In the genomic region with DNA sequence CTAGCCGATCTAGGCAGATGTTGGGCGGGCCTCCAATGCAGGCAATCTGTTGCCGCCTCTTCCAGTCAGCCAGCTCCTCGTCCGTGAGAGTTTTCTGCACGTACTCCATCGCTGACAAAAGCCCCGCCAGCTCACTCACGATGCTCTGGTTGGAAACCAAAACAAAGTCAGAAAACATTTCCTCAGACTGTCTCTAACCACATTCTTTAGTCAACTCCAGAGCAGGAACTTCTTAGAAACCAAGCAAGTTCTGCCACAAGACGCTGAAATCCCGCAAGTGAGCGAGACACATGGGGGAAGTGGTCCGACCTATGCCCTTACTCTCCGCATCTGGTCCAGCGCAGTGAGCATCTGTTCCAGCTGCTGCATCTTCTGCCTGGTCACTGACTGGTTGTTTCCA, we compare ENCODE assay signal across 9 cellular contexts. TPM values are rescaled to one million over a fixed set of nuclear protein-coding genes. Genes with fewer than 3 reads are reported as not detected.
DNase-seq lines count a peak whose midpoint lies in the region; ATAC-seq lines count a peak whose summit lies in the region.
"Had no signal": no experiment of that assay in that cellular context is flagged by ENCODE, and none has a peak within 500 bp of the region (broad histone marks: within the 10 kb centered on the region; RNA-seq: fewer than 3 reads in every experiment).

No MANE protein-coding gene starts in this region.

- ATAC-seq in GM18498 (IDR thresholded peaks at IDR 0.05; ENCODE audit: unreplicated experiment), result peak; percentile 51

- no peaks in the 10 kb centered on the region for H3K27me3 Mint-ChIP-seq in activated naive CD4-positive, alpha-beta T cell treated with anti-CD3 and anti-CD28 coated beads for 36 hours (ENCODE audit: low read depth)

- H3K9me3 Mint-ChIP-seq in activated naive CD4-positive, alpha-beta T cell treated with anti-CD3 and anti-CD28 coated beads for 36 hours, result no peaks in the 10 kb centered on the region
- H3K9me3 Mint-ChIP-seq: nephron had no signal

- H3K36me3 Mint-ChIP-seq in activated naive CD4-positive, alpha-beta T cell treated with anti-CD3 and anti-CD28 coated beads for 36 hours (ENCODE audit: low read depth), result peaks cover 72% of the 10 kb centered on the region

- peak; percentile 92 for DNase-seq in Jurkat, Clone E6-1 (ENCODE audit: low read depth, low spot score)
- DNase-seq in activated naive CD4-positive, alpha-beta T cell treated with anti-CD3 and anti-CD28 coated beads for 36 hours, result peak; percentile 92
- DNase-seq in stimulated activated CD4-positive, alpha-beta T cell treated with anti-CD3 and anti-CD28 coated beads, Interleukin-1b, Interleukin-23, amount 100 ng/mL, for 48 hours, result peak; percentile 85
- no peak for DNase-seq in foreskin melanocyte
- no peak for DNase-seq in RKO (ENCODE audit: low spot score)
- no peak for DNase-seq in SW 1271 (lab: John Stamatoyannopoulos, UW)
- no peak for DNase-seq in NCI-H82 (lab: John Stamatoyannopoulos, UW)

- CTCF ChIA-PET in activated naive CD4-positive, alpha-beta T cell treated with anti-CD3 and anti-CD28 coated beads for 36 hours (lab: Charles Lee), result interaction anchor here (1.2 to 3.5 kb wide), 3 partner anchors 51 to 66 kb away, joined by 4 to 20 read pairs (median 4); a partner anchor contains a TSS

- H3K4me1 Mint-ChIP-seq in activated naive CD4-positive, alpha-beta T cell treated with anti-CD3 and anti-CD28 coated beads for 36 hours (ENCODE audit: low read depth), result peaks cover 84% of the 10 kb centered on the region
- H3K4me1 Mint-ChIP-seq: nephron had no signal

- peak overlapping the region; percentile 90 for H3K27ac Mint-ChIP-seq in activated naive CD4-positive, alpha-beta T cell treated with anti-CD3 and anti-CD28 coated beads for 36 hours
- H3K27ac Mint-ChIP-seq: nephron had no signal

- H3K4me3 Mint-ChIP-seq in activated naive CD4-positive, alpha-beta T cell treated with anti-CD3 and anti-CD28 coated beads for 36 hours, result peak overlapping the region; percentile 43
- H3K4me3 Mint-ChIP-seq: nephron had no signal

- no peak overlapping the region for H3K4me3 ChIP-seq in Jurkat, Clone E6-1 (ENCODE audit: low read length)

- intact Hi-C loops in activated naive CD4-positive, alpha-beta T cell treated with anti-CD3 and anti-CD28 coated beads for 36 hours (cut with micrococcal nuclease), result loop anchor here (1.0 kb wide), 4 partner anchors 42 to 89 kb away; no protein-coding TSS in a partner anchor

RNA-seq across cellular contexts. Expression of a gene that starts 49.1 kb away (rescaled TPM):
- polyA plus RNA-seq in Jurkat, Clone E6-1 (2012; ENCODE audit: insufficient read depth, insufficient read length), result 49.8 TPM
- total RNA-seq in activated naive CD4-positive, alpha-beta T cell treated with anti-CD3 and anti-CD28 coated beads for 36 hours, result 100 to 1,000 TPM; 165 to 174 TPM

RNA-seq across cellular contexts. Expression of a gene that starts 50.8 kb away (rescaled TPM):
- 38.7 TPM for polyA plus RNA-seq in Jurkat, Clone E6-1 (2012; ENCODE audit: insufficient read depth, insufficient read length)
- 100 to 1,000 TPM; 404 to 408 TPM for total RNA-seq in activated naive CD4-positive, alpha-beta T cell treated with anti-CD3 and anti-CD28 coated beads for 36 hours

Comparison
In these comparisons a context has a peak if more than half of its experiments do, and no peak if none do; other contexts are left out.
1. DNase-seq: peak in Jurkat, Clone E6-1 (single experiment), activated naive CD4-positive, alpha-beta T cell treated with anti-CD3 and anti-CD28 coated beads for 36 hours (single experiment) and stimulated activated CD4-positive, alpha-beta T cell treated with anti-CD3 and anti-CD28 coated beads, Interleukin-1b, Interleukin-23, amount 100 ng/mL, for 48 hours (single experiment); none in foreskin melanocyte (single experiment), RKO (single experiment), SW 1271 (0 of 2) and NCI-H82 (single experiment).